Comparison of ENCODE assay signal across 12 cellular contexts in genomic region chr20:3804254-3804751, GRCh38. TPM values are rescaled to one million over a fixed set of nuclear protein-coding genes. Genes with fewer than 3 reads are reported as not detected.
DNase-seq lines count a peak whose midpoint lies in the region; ATAC-seq, FAIRE-seq and TF ChIP-seq lines count a peak whose summit lies in the region.
"Had no signal": no experiment of that assay in that cellular context is flagged by ENCODE, and none has a peak within 500 bp of the region (broad histone marks: within the 10 kb centered on the region; RNA-seq: fewer than 3 reads in every experiment).

No MANE protein-coding gene starts in this region.

- TF ChIP-seq RAD21 in A549 (conservative IDR thresholded peaks at IDR 0.05 in 1 of 2, IDR thresholded peaks at IDR 0.05 in 1 of 2): no peak

- no peaks in the 10 kb centered on the region for H3K9me3 Mint-ChIP-seq in naive thymus-derived CD4-positive, alpha-beta T cell
- H3K9me3 Mint-ChIP-seq: GM23338 had no signal

- H3K4me3 Mint-ChIP-seq in naive thymus-derived CD4-positive, alpha-beta T cell: peak overlapping the region in 2 of 10 donors; percentile 9 to 35
- H3K4me3 Mint-ChIP-seq: GM23338 had no signal

- H2AFZ ChIP-seq in mammary epithelial cell (ENCODE audit: low read depth, low read length): no peak overlapping the region
- H2AFZ ChIP-seq: GM23338 had no signal

- H3K79me2 ChIP-seq in mammary epithelial cell (ENCODE audit: insufficient read depth, low read length): peaks cover 7% of the 10 kb centered on the region

- H3K4me1 Mint-ChIP-seq in naive thymus-derived CD4-positive, alpha-beta T cell: peaks cover 46 to 87% (median 65%) of the 10 kb centered on the region in 7 donors

- intact Hi-C loops in mammary epithelial cell (cut with micrococcal nuclease): no loop called here
- intact Hi-C loops in naive thymus-derived CD4-positive, alpha-beta T cell (cut with micrococcal nuclease): no loop called here

- H3K27ac ChIP-seq in A549: peak overlapping the region; percentile 95 to 99; a peak in 5 of 6 replicates
- H3K27ac ChIP-seq in HEK293 (ENCODE audit: extremely low read depth, low read depth, low read length): no peak overlapping the region
- H3K27ac ChIP-seq in mammary epithelial cell (ENCODE audit: insufficient read depth, low read depth, low read length): no peak overlapping the region
- H3K27ac ChIP-seq in naive thymus-derived CD4-positive, alpha-beta T cell (ENCODE audit: low read depth, low read length): peak overlapping the region; percentile 78

- no peak for TF ChIP-seq EP300 in A549 (IDR thresholded peaks at IDR 0.05)

- H3K36me3 ChIP-seq in HEK293 (ENCODE audit: control insufficient read depth in 2 of 2, insufficient read depth in 1 of 2, low read length in 2 of 2): peaks cover 26 to 70% of the 10 kb centered on the region in 2 experiments
- peaks cover 22% of the 10 kb centered on the region for H3K36me3 ChIP-seq in mammary epithelial cell (ENCODE audit: insufficient read depth, low read length)
- H3K36me3 ChIP-seq in naive thymus-derived CD4-positive, alpha-beta T cell (ENCODE audit: control insufficient read depth in 2 of 3, insufficient read depth in 3 of 3, low read length in 3 of 3): peaks cover 36 to 63% (median 43%) of the 10 kb centered on the region in 3 experiments
- peaks cover 62% of the 10 kb centered on the region for H3K36me3 ChIP-seq in BE2C

- DNase-seq in A549 (ENCODE audit: low read depth in 1 of 2, low spot score in 1 of 2) (no peak), mammary epithelial cell (peak; percentile 57), BE2C (no peak), NCI-H446 (lab: John Stamatoyannopoulos, UW) (no peak), mucosa of gallbladder (ENCODE audit: low spot score) (no peak)
- no peak for DNase-seq in naive thymus-derived CD4-positive, alpha-beta T cell
- DNase-seq: COR-L47, SW 1271 had no signal

- H3K4me3 ChIP-seq in A549: no peak overlapping the region
- no peak overlapping the region for H3K4me3 ChIP-seq in HEK293 (ENCODE audit: low read depth, low read length)
- no peak overlapping the region for H3K4me3 ChIP-seq in mammary epithelial cell (replicated peaks in 1 of 3; ENCODE audit: insufficient read depth in 1 of 3, low read depth in 2 of 3, low read length in 3 of 3)
- H3K4me3 ChIP-seq in naive thymus-derived CD4-positive, alpha-beta T cell (ENCODE audit: low read length): no peak overlapping the region
- no peak overlapping the region for H3K4me3 ChIP-seq in BE2C (ENCODE audit: low read depth, low read length)
- H3K4me3 ChIP-seq: GM23338 had no signal

- 91% methylated on average over 11 of the region's 11 CpGs for WGBS in A549 (ENCODE audit: missing lambda C conversion rate)
- WGBS in mammary epithelial cell (ENCODE audit: low coverage, missing lambda C conversion rate): 51% methylated on average over 11 of the region's 11 CpGs

- CTCF ChIA-PET in A549 (lab: Yijun Ruan, JAX) (interaction anchor here (2.0 kb wide), 1 partner anchor 51 kb away, joined by 8 read pairs; no protein-coding TSS in a partner anchor), HEK293 (lab: Yijun Ruan, JAX) (interaction anchor here (2.0 kb wide), 1 partner anchor 93 kb away, joined by 5 read pairs; no protein-coding TSS in a partner anchor), mammary epithelial cell (lab: Charles Lee; ENCODE audit: low non-redundant PET) (no interaction called here)
- CTCF ChIA-PET in naive thymus-derived CD4-positive, alpha-beta T cell (lab: Charles Lee): interaction anchor here (1.0 kb wide), 1 partner anchor 9 kb away, joined by 4 read pairs; no protein-coding TSS in a partner anchor

- peaks cover 14 to 59% (median 43%) of the 10 kb centered on the region in 5 donors for H3K36me3 Mint-ChIP-seq in naive thymus-derived CD4-positive, alpha-beta T cell

- POLR2A ChIA-PET in A549 (lab: Yijun Ruan, JAX) (interaction anchor here (1.0 kb wide), 1 partner anchor 8 kb away, joined by 3 read pairs; the partner anchor contains the start of gene CDC25B), HEK293 (lab: Yijun Ruan, JAX) (interaction anchor here (1.2 to 1.6 kb wide), 2 partner anchors 8 to 16 kb away, joined by 4 to 12 read pairs; partner anchors contain the start of genes AP5S1 and CDC25B)
- POLR2A ChIA-PET in naive thymus-derived CD4-positive, alpha-beta T cell (lab: Charles Lee): interaction anchor here (1.6 kb wide), 1 partner anchor 9 kb away, joined by 10 read pairs; no protein-coding TSS in a partner anchor

- H3K9ac ChIP-seq in mammary epithelial cell (ENCODE audit: insufficient read depth, low read length): no peak overlapping the region

- H3K27me3 ChIP-seq in mammary epithelial cell (ENCODE audit: insufficient read depth, low read length) (no peaks in the 10 kb centered on the region), BE2C (no peaks in the 10 kb centered on the region)
- H3K27me3 ChIP-seq in naive thymus-derived CD4-positive, alpha-beta T cell (ENCODE audit: control insufficient read depth in 2 of 2, insufficient read depth in 2 of 2, low read length in 2 of 2): no peaks in the 10 kb centered on the region

- ATAC-seq in A549 (no peak), GM18868 (IDR thresholded peaks at IDR 0.05; ENCODE audit: unreplicated experiment) (no peak)
- no peak for ATAC-seq in naive thymus-derived CD4-positive, alpha-beta T cell
- ATAC-seq: GM23338 had no signal

- H3K27ac Mint-ChIP-seq in naive thymus-derived CD4-positive, alpha-beta T cell: peak overlapping the region; percentile 78 to 98 (median 91)
- H3K27ac Mint-ChIP-seq: GM23338 had no signal

- BruUV-seq in mammary epithelial cell (replicated peaks; lab: Mats Ljungman, UMichigan): no TSS peak

- dilution Hi-C loops in mammary epithelial cell (cut with HindIII; ENCODE audit: low sequenced_read_pairs): no loop called here

- TF ChIP-seq CTCF in A549 (IDR thresholded peaks at IDR 0.05) (no peak), HEK293 (tag by site-specific recombination; IDR thresholded peaks at IDR 0.05) (no peak), mammary epithelial cell (conservative IDR thresholded peaks at IDR 0.05 in 1 of 2, IDR thresholded peaks at IDR 0.05 in 1 of 2; ENCODE audit: extremely low read depth in 1 of 2, insufficient read depth in 1 of 2, low read depth in 1 of 2, low read length in 2 of 2) (no peak), BE2C (IDR thresholded peaks at IDR 0.05; ENCODE audit: low read depth, low read length) (no peak)

- in situ Hi-C loops in mammary epithelial cell (cut with MboI; ENCODE audit: low sequenced_read_pairs in 2 of 2): no loop called here

- TF ChIP-seq POLR2A in A549 (IDR thresholded peaks at IDR 0.05; ENCODE audit: low read length): no peak

- H3K4me1 ChIP-seq in A549 (peaks cover 84% of the 10 kb centered on the region), HEK293 (ENCODE audit: control insufficient read depth, insufficient read depth, low read length) (peaks cover 18% of the 10 kb centered on the region), mammary epithelial cell (ENCODE audit: insufficient read depth, low read length) (peaks cover 50% of the 10 kb centered on the region), BE2C (peaks cover 34% of the 10 kb centered on the region)
- H3K4me1 ChIP-seq in naive thymus-derived CD4-positive, alpha-beta T cell (ENCODE audit: control insufficient read depth in 2 of 2, insufficient read depth in 2 of 2, low read length in 2 of 2): peaks cover 44 to 45% of the 10 kb centered on the region in 2 donors

- H3K4me2 ChIP-seq in A549 (no peak overlapping the region), mammary epithelial cell (ENCODE audit: insufficient read depth, low read depth, low read length) (no peak overlapping the region)
- H3K4me2 ChIP-seq: GM23338 had no signal

- H3K9me3 ChIP-seq in A549: peaks cover 4% of the 10 kb centered on the region
- H3K9me3 ChIP-seq in HEK293 (ENCODE audit: control insufficient read depth, insufficient read depth, low read depth, low read length): no peaks in the 10 kb centered on the region
- no peaks in the 10 kb centered on the region for H3K9me3 ChIP-seq in mammary epithelial cell (replicated peaks; ENCODE audit: insufficient read depth, low read length)
- H3K9me3 ChIP-seq in naive thymus-derived CD4-positive, alpha-beta T cell (ENCODE audit: control insufficient read depth in 2 of 3, low read length in 3 of 3): no peaks in the 10 kb centered on the region
- no peaks in the 10 kb centered on the region for H3K9me3 ChIP-seq in BE2C

- H4K20me1 ChIP-seq in mammary epithelial cell (ENCODE audit: insufficient read depth, low read length): no peaks in the 10 kb centered on the region

- no peak for FAIRE-seq in A549 (lab: Jason Lieb, UNC)
- FAIRE-seq: endometrium had no signal

- no peaks in the 10 kb centered on the region for H3K27me3 Mint-ChIP-seq in naive thymus-derived CD4-positive, alpha-beta T cell

RNA-seq across cellular contexts. Expression of gene CDC25B, which starts 8.2 kb away (rescaled TPM):
- polyA plus RNA-seq in A549 (2011; rRNA removed): 133 and 136 TPM in 2 replicates
- polyA plus RNA-seq in A549 (2012; cell fraction: cytosol; rRNA removed): 173 and 193 TPM in 2 replicates
- polyA plus RNA-seq in A549 (2012; cell fraction: nucleus; rRNA removed): 307 and 346 TPM in 2 replicates
- 129 to 150 TPM (median 140 TPM) in 3 replicates for polyA plus RNA-seq in A549 (2017; fragmentation: RNase III; extraction: RNeasy Plus Mini Kit Qiagen cat#74134 plus additional on column Dnase treatment)
- polyA minus RNA-seq in A549 (2011; rRNA and poly(A)+ RNA removed): 101 and 126 TPM in 2 replicates
- total RNA-seq in mammary epithelial cell: 10 to 100 TPM in 1 of 2 donors, 1 to 10 TPM in 1; 5.5 to 55.5 TPM
- 45.8 TPM for polyA plus RNA-seq in mammary epithelial cell
- polyA minus RNA-seq in mammary epithelial cell: 80.2 TPM
- total RNA-seq in naive thymus-derived CD4-positive, alpha-beta T cell: 100 to 1,000 TPM; 166 to 392 (median 281) TPM
- polyA plus RNA-seq in naive thymus-derived CD4-positive, alpha-beta T cell: 10 to 100 TPM; 37.0 to 45.7 TPM
- 87.2 TPM for polyA plus RNA-seq in BE2C (2012; ENCODE audit: insufficient read depth, insufficient read length, low read depth)
- total RNA-seq in mucosa of gallbladder: 38.9 TPM

RNA-seq across cellular contexts. Expression of gene AP5S1, which starts 16.0 kb away (rescaled TPM):
- 10.2 and 11.8 TPM in 2 replicates for polyA plus RNA-seq in A549 (2011; rRNA removed)
- 15.6 and 19.0 TPM in 2 replicates for polyA plus RNA-seq in A549 (2012; cell fraction: cytosol; rRNA removed)
- 15.2 and 20.0 TPM in 2 replicates for polyA plus RNA-seq in A549 (2012; cell fraction: nucleus; rRNA removed)
- polyA plus RNA-seq in A549 (2017; fragmentation: RNase III; extraction: RNeasy Plus Mini Kit Qiagen cat#74134 plus additional on column Dnase treatment): 17.7 to 20.6 TPM (median 19.9 TPM) in 3 replicates
- polyA minus RNA-seq in A549 (2011; rRNA and poly(A)+ RNA removed): 21.2 and 27.1 TPM in 2 replicates
- 10 to 100 TPM; 14.9 to 15.5 TPM for total RNA-seq in mammary epithelial cell
- polyA plus RNA-seq in mammary epithelial cell: 11.5 TPM
- polyA minus RNA-seq in mammary epithelial cell: 22.3 TPM
- total RNA-seq in naive thymus-derived CD4-positive, alpha-beta T cell: 10 to 100 TPM in 4 of 5 experiments, 1 to 10 TPM in 1; 7.9 to 14.0 (median 10.8) TPM
- 10 to 100 TPM; 19.8 to 25.9 TPM for polyA plus RNA-seq in naive thymus-derived CD4-positive, alpha-beta T cell
- polyA plus RNA-seq in BE2C (2012; ENCODE audit: insufficient read depth, insufficient read length, low read depth): 27.3 TPM
- 16.2 TPM for total RNA-seq in mucosa of gallbladder

RNA-seq across cellular contexts. Expression of gene CENPB, which starts 17.8 kb away (rescaled TPM):
- polyA plus RNA-seq in A549 (2011; rRNA removed): 35.9 and 42.6 TPM in 2 replicates
- 57.6 and 77.1 TPM in 2 replicates for polyA plus RNA-seq in A549 (2012; cell fraction: cytosol; rRNA removed)
- 55.5 and 78.2 TPM in 2 replicates for polyA plus RNA-seq in A549 (2012; cell fraction: nucleus; rRNA removed)
- 93.1 to 107 TPM (median 106 TPM) in 3 replicates for polyA plus RNA-seq in A549 (2017; fragmentation: RNase III; extraction: RNeasy Plus Mini Kit Qiagen cat#74134 plus additional on column Dnase treatment)
- polyA minus RNA-seq in A549 (2011; rRNA and poly(A)+ RNA removed): 49.1 and 52.8 TPM in 2 replicates
- total RNA-seq in mammary epithelial cell: 10 to 100 TPM; 56.8 to 72.2 TPM
- 33.5 TPM for polyA plus RNA-seq in mammary epithelial cell
- polyA minus RNA-seq in mammary epithelial cell: 47.9 TPM
- total RNA-seq in naive thymus-derived CD4-positive, alpha-beta T cell: 10 to 100 TPM; 35.3 to 73.6 (median 50.0) TPM
- 1 to 10 TPM; 1.3 to 1.8 TPM for polyA plus RNA-seq in naive thymus-derived CD4-positive, alpha-beta T cell
- 181 TPM for polyA plus RNA-seq in BE2C (2012; ENCODE audit: insufficient read depth, insufficient read length, low read depth)
- 109 TPM for total RNA-seq in mucosa of gallbladder

RNA-seq across cellular contexts. Expression of gene SPEF1, which starts 23.1 kb away (rescaled TPM):
- polyA plus RNA-seq in A549 (2011; rRNA removed) (0.41 and 0.46 TPM in 2 replicates), A549 (2017; fragmentation: RNase III; extraction: RNeasy Plus Mini Kit Qiagen cat#74134 plus additional on column Dnase treatment) (0.89 to 1.4 TPM (median 1.3 TPM) in 3 replicates), mammary epithelial cell (0.08 TPM)
- 1.1 and 1.2 TPM in 2 replicates for polyA plus RNA-seq in A549 (2012; cell fraction: cytosol; rRNA removed)
- 4.2 and 4.5 TPM in 2 replicates for polyA plus RNA-seq in A549 (2012; cell fraction: nucleus; rRNA removed)
- polyA minus RNA-seq in A549 (2011; rRNA and poly(A)+ RNA removed): 0.15 and 0.21 TPM in 2 replicates
- total RNA-seq in mammary epithelial cell (under 1 TPM; 0.17 to 0.26 TPM), mucosa of gallbladder (0.75 TPM)
- polyA minus RNA-seq in mammary epithelial cell: not detected
- total RNA-seq in naive thymus-derived CD4-positive, alpha-beta T cell: under 1 TPM in 3 of 5 experiments, not detected in 2; 0.24 to 0.32 (median 0.29) TPM
- polyA plus RNA-seq in naive thymus-derived CD4-positive, alpha-beta T cell: not detected
- polyA plus RNA-seq in BE2C (2012; ENCODE audit: insufficient read depth, insufficient read length, low read depth): 0.65 TPM

RNA-seq across cellular contexts. Expression of gene ADISSP, which starts 36.8 kb away (rescaled TPM):
- 43.9 and 44.0 TPM in 2 replicates for polyA plus RNA-seq in A549 (2011; rRNA removed)
- polyA plus RNA-seq in A549 (2012; cell fraction: cytosol; rRNA removed): 162 and 207 TPM in 2 replicates
- 139 and 182 TPM in 2 replicates for polyA plus RNA-seq in A549 (2012; cell fraction: nucleus; rRNA removed)
- polyA plus RNA-seq in A549 (2017; fragmentation: RNase III; extraction: RNeasy Plus Mini Kit Qiagen cat#74134 plus additional on column Dnase treatment): 93.2 to 104 TPM (median 95.2 TPM) in 3 replicates
- polyA minus RNA-seq in A549 (2011; rRNA and poly(A)+ RNA removed): 49.7 and 55.6 TPM in 2 replicates
- total RNA-seq in mammary epithelial cell: 10 to 100 TPM; 14.0 to 59.9 TPM
- 63.4 TPM for polyA plus RNA-seq in mammary epithelial cell
- polyA minus RNA-seq in mammary epithelial cell: 43.5 TPM
- 10 to 100 TPM; 14.0 to 27.4 (median 18.4) TPM for total RNA-seq in naive thymus-derived CD4-positive, alpha-beta T cell
- polyA plus RNA-seq in naive thymus-derived CD4-positive, alpha-beta T cell: 10 to 100 TPM; 20.7 to 21.7 TPM
- polyA plus RNA-seq in BE2C (2012; ENCODE audit: insufficient read depth, insufficient read length, low read depth): 151 TPM
- total RNA-seq in mucosa of gallbladder: 61.1 TPM

Comparison
In these comparisons a context has a peak if more than half of its experiments do, and no peak if none do; other contexts are left out.
1. H3K27ac ChIP-seq: peak in A549 (2 of 2) and naive thymus-derived CD4-positive, alpha-beta T cell (single experiment); none in HEK293 (single experiment) and mammary epithelial cell (single experiment).